11 cellular contexts compared by ENCODE assay signal in genomic region chr3:134326126-134326525, GRCh38. TPM values are rescaled to one million over a fixed set of nuclear protein-coding genes. Genes with fewer than 3 reads are reported as not detected.
DNase-seq lines count a peak whose midpoint lies in the region; ATAC-seq and TF ChIP-seq lines count a peak whose summit lies in the region.
"Had no signal": no experiment of that assay in that cellular context is flagged by ENCODE, and none has a peak within 500 bp of the region (broad histone marks: within the 10 kb centered on the region; RNA-seq: fewer than 3 reads in every experiment).

No MANE protein-coding gene starts in this region.

- no peaks in the 10 kb centered on the region for H3K36me3 Mint-ChIP-seq in CD8-positive, alpha-beta memory T cell

- H3K36me3 ChIP-seq in HUES6 (ENCODE audit: control insufficient read depth, insufficient read depth, low read length) (no peaks in the 10 kb centered on the region), left lung (no peaks in the 10 kb centered on the region), thyroid gland (no peaks in the 10 kb centered on the region)
- no peaks in the 10 kb centered on the region for H3K36me3 ChIP-seq in CD8-positive, alpha-beta memory T cell (ENCODE audit: insufficient read depth, low read length)

- H3K4me3 Mint-ChIP-seq in CD8-positive, alpha-beta memory T cell, result peak overlapping the region in 1 of 7 donors; percentile 28
- H3K4me3 Mint-ChIP-seq: activated T-cell treated with anti-CD3 and anti-CD28 coated beads, Interleukin-2, amount 50 U/mL, for 4 hours had no signal

- H3K9me3 ChIP-seq in HUES6 (ENCODE audit: control insufficient read depth, insufficient read depth, low read depth, low read length), result no peaks in the 10 kb centered on the region
- no peaks in the 10 kb centered on the region for H3K9me3 ChIP-seq in left lung
- no peaks in the 10 kb centered on the region for H3K9me3 ChIP-seq in thyroid gland
- H3K9me3 ChIP-seq in CD8-positive, alpha-beta memory T cell (ENCODE audit: low read length), result no peaks in the 10 kb centered on the region

- H3K9me3 Mint-ChIP-seq in CD8-positive, alpha-beta memory T cell, result no peaks in the 10 kb centered on the region
- H3K9me3 Mint-ChIP-seq: activated T-cell treated with anti-CD3 and anti-CD28 coated beads, Interleukin-2, amount 50 U/mL, for 4 hours had no signal

- H3K4me1 ChIP-seq in HUES6 (ENCODE audit: control insufficient read depth, insufficient read depth, low read length) (peaks cover 54% of the 10 kb centered on the region), left lung (peaks cover 25 to 41% of the 10 kb centered on the region in 2 donors), thyroid gland (peaks cover 26 to 37% of the 10 kb centered on the region in 2 donors)
- no peaks in the 10 kb centered on the region for H3K4me1 ChIP-seq in CD8-positive, alpha-beta memory T cell (ENCODE audit: insufficient read depth, low read length)

- peak; percentile 9 for ATAC-seq in left lung
- ATAC-seq: activated T-cell treated with anti-CD3 and anti-CD28 coated beads, Interleukin-2, amount 50 U/mL, for 4 hours had no signal

- peak; percentile 67 for DNase-seq in cerebellar cortex (ENCODE audit: low spot score)
- no peak for DNase-seq in left lung
- DNase-seq in thyroid gland, result peak in 1 of 2 donors; percentile 22
- no peak for DNase-seq in cortex of kidney (lab: John Stamatoyannopoulos, UW)
- no peak for DNase-seq in amniotic stem cell (lab: John Stamatoyannopoulos, UW)
- no peak for DNase-seq in CD8-positive, alpha-beta memory T cell
- DNase-seq: activated T-cell treated with anti-CD3 and anti-CD28 coated beads, Interleukin-2, amount 50 U/mL, for 4 hours; cerebellar nuclear complex; NCI-H1694; stimulated activated CD4-positive, alpha-beta T cell treated with anti-CD3 and anti-CD28 coated beads, Interleukin-12 subunit alpha, Interleukin-12 subunit beta, amount 100 ng/mL, for 4 hours had no signal

- H3K4me3 ChIP-seq in HUES6 (ENCODE audit: low read depth, low read length) (no peak overlapping the region), left lung (no peak overlapping the region), thyroid gland (replicated peaks in 1 of 3) (no peak overlapping the region)
- H3K4me3 ChIP-seq in CD8-positive, alpha-beta memory T cell (ENCODE audit: low read length), result no peak overlapping the region

- no peak for TF ChIP-seq POLR2A in thyroid gland (IDR thresholded peaks at IDR 0.05)

- intact Hi-C loops in left lung (cut with DNase I) (no loop called here), thyroid gland (cut with DNase I) (no loop called here)

- POLR2A ChIA-PET in CD8-positive, alpha-beta memory T cell (lab: Charles Lee), result no interaction called here

- CTCF ChIA-PET in CD8-positive, alpha-beta memory T cell (lab: Charles Lee), result no interaction called here

- peaks cover 4 to 22% of the 10 kb centered on the region in 2 donors for H3K27me3 Mint-ChIP-seq in CD8-positive, alpha-beta memory T cell

- H3K27me3 ChIP-seq in HUES6 (ENCODE audit: control insufficient read depth, insufficient read depth, low read length) (no peaks in the 10 kb centered on the region), left lung (no peaks in the 10 kb centered on the region), thyroid gland (no peaks in the 10 kb centered on the region)
- H3K27me3 ChIP-seq in CD8-positive, alpha-beta memory T cell (ENCODE audit: insufficient read depth, low read length, poor library complexity, severe bottlenecking), result no peaks in the 10 kb centered on the region

- peak overlapping the region; percentile 39 for H3K9ac ChIP-seq in HUES6 (ENCODE audit: low read length)

- WGBS in thyroid gland, 2 donors, result 51 to 52% methylated on average over 11 of the region's 11 CpGs

- no peak for TF ChIP-seq CTCF in left lung (IDR thresholded peaks at IDR 0.05)
- TF ChIP-seq CTCF in thyroid gland (IDR thresholded peaks at IDR 0.05), result no peak

- H3K4me1 Mint-ChIP-seq in CD8-positive, alpha-beta memory T cell, result no peaks in the 10 kb centered on the region

- peak overlapping the region; percentile 7; the same call in 1 of the 2 replicates for H3K27ac ChIP-seq in HUES6 (ENCODE audit: low read depth, low read length)
- H3K27ac ChIP-seq in left lung, result peak overlapping the region; percentile 47 to 58
- H3K27ac ChIP-seq in thyroid gland, result peak overlapping the region; percentile 76 to 91 (median 77)
- no peak overlapping the region for H3K27ac ChIP-seq in CD8-positive, alpha-beta memory T cell (ENCODE audit: low read depth, low read length)

- H3K27ac Mint-ChIP-seq in CD8-positive, alpha-beta memory T cell, result no peak overlapping the region

RNA-seq across cellular contexts. Expression of gene AMOTL2, which starts 48.1 kb away (rescaled TPM):
- total RNA-seq in left lung (100 to 1,000 TPM in 1 of 2 donors, 10 to 100 TPM in 1; 69.2 to 106 TPM), thyroid gland (100 to 1,000 TPM in 3 of 4 donors, 10 to 100 TPM in 1; 76.0 to 149 (median 117) TPM)
- total RNA-seq in CD8-positive, alpha-beta memory T cell, result not detected
- 0.10 TPM for polyA plus RNA-seq in CD8-positive, alpha-beta memory T cell

Comparison
In these comparisons a context has a peak if more than half of its experiments do, and no peak if none do; other contexts are left out.
1. RNA of gene AMOTL2, which starts 48.1 kb away (total RNA-seq): 76.0 to 149 TPM in thyroid gland and 69.2 to 106 TPM in left lung; not detected in CD8-positive, alpha-beta memory T cell; every median in the first group is over 10 times any median in the second.